Comparison of ENCODE assay signal across 13 cellular contexts in the genomic region with DNA sequence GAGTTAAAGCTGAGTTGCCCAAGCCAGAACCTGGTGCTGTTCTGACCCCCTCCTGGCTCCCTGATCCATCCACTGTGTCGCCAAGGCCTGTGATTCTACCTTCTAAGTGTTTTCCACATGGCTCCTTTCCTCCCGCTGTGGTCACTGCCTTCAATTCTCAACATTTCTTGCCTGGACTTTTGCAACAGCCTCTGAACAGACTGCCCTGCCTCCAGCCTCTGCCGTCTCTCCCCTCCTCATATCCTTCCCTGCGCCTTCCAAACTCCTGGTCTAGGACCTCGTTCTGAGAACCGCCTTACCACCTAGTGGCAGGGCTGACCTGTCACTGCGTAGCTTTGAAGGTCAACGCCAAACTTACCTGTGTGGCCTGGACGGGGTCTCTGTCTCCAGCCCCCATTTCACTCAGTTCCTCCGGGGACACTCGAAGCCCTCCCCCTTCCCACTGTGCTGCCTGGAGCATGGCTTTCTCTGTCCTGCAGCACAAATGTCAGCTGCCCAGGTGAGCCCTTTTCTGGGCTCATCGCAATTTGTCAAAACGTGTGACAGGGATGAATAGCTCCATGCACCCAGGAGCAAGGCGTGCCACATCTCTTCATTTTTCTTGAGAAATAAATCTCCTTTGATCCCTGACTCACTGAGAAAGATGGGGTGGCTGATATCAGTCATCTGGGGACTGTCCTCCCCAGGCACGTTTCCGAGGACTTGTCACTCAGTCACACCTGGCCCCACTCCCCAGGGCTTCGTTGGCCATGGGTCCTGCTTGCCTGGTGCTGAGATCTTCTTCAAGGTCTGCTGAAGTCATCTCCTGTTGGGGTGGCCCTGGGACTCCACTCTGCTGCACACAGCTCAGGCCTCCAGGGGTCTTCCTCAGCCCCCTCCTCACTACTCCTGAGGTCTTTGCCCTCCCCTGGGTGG. TPM values are rescaled to one million over a fixed set of nuclear protein-coding genes. Genes with fewer than 3 reads are reported as not detected.
DNase-seq lines count a peak whose midpoint lies in the region; ATAC-seq, FAIRE-seq and TF ChIP-seq lines count a peak whose summit lies in the region.
"Had no signal": no experiment of that assay in that cellular context is flagged by ENCODE, and none has a peak within 500 bp of the region (broad histone marks: within the 10 kb centered on the region; RNA-seq: fewer than 3 reads in every experiment).

No MANE protein-coding gene starts in this region.

- TF ChIP-seq EP300 in H1 (IDR thresholded peaks at IDR 0.05; ENCODE audit: borderline replicate concordance in 1 of 2, low read depth in 2 of 2, low read length in 2 of 2), result no peak

- no peak for TF ChIP-seq CTCF in CD4-positive, alpha-beta T cell (IDR thresholded peaks at IDR 0.05)
- TF ChIP-seq CTCF in H1 (IDR thresholded peaks at IDR 0.05; ENCODE audit: control extremely low read depth in 1 of 3, insufficient read depth in 1 of 3, low read depth in 1 of 3, low read length in 3 of 3), result no peak

- H2BK20ac ChIP-seq in H1 (ENCODE audit: low read length), result no peak overlapping the region

- peaks cover 69% of the 10 kb centered on the region for H3K4me1 Mint-ChIP-seq in CD4-positive, alpha-beta T cell (ENCODE audit: low read depth)

- H3K79me2 ChIP-seq in H1 (ENCODE audit: control insufficient read depth in 1 of 2, insufficient read depth in 2 of 2, low read length in 2 of 2), result no peaks in the 10 kb centered on the region

- DNase-seq in CD4-positive, alpha-beta T cell, result peak in 1 of 10 experiments; percentile 30
- DNase-seq in activated CD4-positive, alpha-beta T cell treated with anti-CD3 and anti-CD28 coated beads, Interleukin-2, amount 50 U/mL, for 4 hours, result peak; percentile 29 to 34
- no peak for DNase-seq in H1 (ENCODE audit: low read depth in 1 of 2, low spot score in 2 of 2)
- DNase-seq in stimulated activated CD4-positive, alpha-beta T cell treated with anti-CD3 and anti-CD28 coated beads, Interleukin-2, amount 100 ng/mL, for 24 hours, result peak; percentile 51 to 71
- no peak for DNase-seq in NCI-H1092 treated with DMSO at 0.1 percent for 48 hours (lab: John Stamatoyannopoulos, UW)
- no peak for DNase-seq in H4 (ENCODE audit: low spot score)
- DNase-seq: MV-4-11, NCI-H510A had no signal

- no peak overlapping the region for H2AFZ ChIP-seq in H1 (ENCODE audit: low read length)

- no peak overlapping the region for H3K4me3 ChIP-seq in H1 (ENCODE audit: extremely low read depth in 1 of 4, insufficient read depth in 2 of 4, low read depth in 3 of 4, low read length in 4 of 4)

- H3K18ac ChIP-seq in H1 (ENCODE audit: extremely low read depth, low read length), result no peak overlapping the region

- H3K4me2 ChIP-seq in H1 (ENCODE audit: insufficient read depth in 1 of 2, low read depth in 2 of 2, low read length in 2 of 2), result no peak overlapping the region

- no peak for TF ChIP-seq POLR2A in H1 (IDR thresholded peaks at IDR 0.05; ENCODE audit: control extremely low read depth in 1 of 2, low read depth in 2 of 2, low read length in 2 of 2)

- no peak overlapping the region for H4K5ac ChIP-seq in H1 (ENCODE audit: insufficient read length, low read depth, low read length)

- H2AK5ac ChIP-seq in H1 (ENCODE audit: low read depth, low read length), result 0 out of 2 replicates have a peak overlapping the region, but pooled peaks have one; percentile 49

- no peak for ATAC-seq in CD4-positive, alpha-beta T cell (ENCODE audit: poor library complexity)
- no peak for ATAC-seq in HG02981 (IDR thresholded peaks at IDR 0.05; ENCODE audit: unreplicated experiment)
- no peak for ATAC-seq in SK-N-SH treated with all-trans-retinoic acid at 6 μM for 48 hours

- no peak overlapping the region for H3K4ac ChIP-seq in H1 (replicated peaks; ENCODE audit: insufficient read length, low read depth, low read length)

- no peak overlapping the region for H3K27ac ChIP-seq in CD4-positive, alpha-beta T cell (ENCODE audit: low read depth, low read length)
- H3K27ac ChIP-seq in H1 (ENCODE audit: low read depth, low read length), result no peak overlapping the region

- H3K79me1 ChIP-seq in H1 (ENCODE audit: low read depth, low read length), result no peaks in the 10 kb centered on the region

- no peak overlapping the region for H4K91ac ChIP-seq in H1 (replicated peaks; ENCODE audit: insufficient read length, low read length)

- H3K36me3 Mint-ChIP-seq in CD4-positive, alpha-beta T cell (ENCODE audit: low read depth), result no peaks in the 10 kb centered on the region
- H3K36me3 Mint-ChIP-seq: CD14-positive monocyte, memory B cell had no signal

- H4K20me1 ChIP-seq in H1 (replicated peaks in 1 of 2; ENCODE audit: control insufficient read depth in 1 of 2, insufficient read depth in 2 of 2, low read length in 2 of 2), result no peaks in the 10 kb centered on the region

- H3K4me3 Mint-ChIP-seq in CD4-positive, alpha-beta T cell, result peak overlapping the region; percentile 15
- H3K4me3 Mint-ChIP-seq: CD14-positive monocyte, memory B cell had no signal

- no peaks in the 10 kb centered on the region for H3K36me3 ChIP-seq in H1 (ENCODE audit: control insufficient read depth in 2 of 4, insufficient read depth in 4 of 4, low read length in 3 of 4)

- no peak overlapping the region for H4K8ac ChIP-seq in H1 (ENCODE audit: extremely low read depth, insufficient read depth, low read length)

- no peak overlapping the region for H2BK5ac ChIP-seq in H1 (ENCODE audit: low read depth, low read length)

- H3K23me2 ChIP-seq in H1 (ENCODE audit: low read depth, low read length), result no peaks in the 10 kb centered on the region

- no peaks in the 10 kb centered on the region for H3K9me3 Mint-ChIP-seq in CD4-positive, alpha-beta T cell
- H3K9me3 Mint-ChIP-seq: memory B cell had no signal

- H2BK120ac ChIP-seq in H1 (replicated peaks; ENCODE audit: low read depth, low read length), result no peak overlapping the region

- H3K27me3 Mint-ChIP-seq in CD4-positive, alpha-beta T cell, result no peaks in the 10 kb centered on the region

- CTCF ChIA-PET in CD4-positive, alpha-beta T cell (lab: Charles Lee), result interaction anchor here (0.9 kb wide), 1 partner anchor 111 kb away, joined by 3 read pairs; no protein-coding TSS in a partner anchor
- CTCF ChIA-PET in H1 (lab: Charles Lee; ENCODE audit: partially characterized antibody), result interaction anchor here (0.8 kb wide), 1 partner anchor 14 kb away, joined by 3 read pairs; no protein-coding TSS in a partner anchor

- TF ChIP-seq RAD21 in H1 (IDR thresholded peaks at IDR 0.05 in 1 of 2, conservative IDR thresholded peaks at IDR 0.05 in 1 of 2; ENCODE audit: low read depth in 2 of 2, low read length in 2 of 2), result no peak

- no peaks in the 10 kb centered on the region for H3K9me3 ChIP-seq in CD4-positive, alpha-beta T cell (ENCODE audit: control insufficient read depth, low read length)
- no peaks in the 10 kb centered on the region for H3K9me3 ChIP-seq in H1 (ENCODE audit: insufficient read depth in 2 of 2, low read depth in 1 of 2, low read length in 1 of 2)

- H3K4me1 ChIP-seq in H1 (replicated peaks in 1 of 4; ENCODE audit: control insufficient read depth in 3 of 4, insufficient read depth in 4 of 4, low read length in 3 of 4), result peaks cover 0 to 8% (median under 1%) of the 10 kb centered on the region in 4 experiments; a peak in 3 of 7 replicates

- H3K14ac ChIP-seq in H1 (ENCODE audit: insufficient read length), result no peak overlapping the region

- POLR2A ChIA-PET in CD4-positive, alpha-beta T cell (lab: Charles Lee), result interaction anchor here (0.7 to 1.1 kb wide), 3 partner anchors 10 to 199 kb away, joined by 3 read pairs; no protein-coding TSS in a partner anchor
- POLR2A ChIA-PET in H1 (lab: Charles Lee; ENCODE audit: partially characterized antibody), result interaction anchor here (0.7 kb wide), 1 partner anchor 7 kb away, joined by 3 read pairs; no protein-coding TSS in a partner anchor

- H3K27ac Mint-ChIP-seq in CD4-positive, alpha-beta T cell, result peak overlapping the region; percentile 82
- H3K27ac Mint-ChIP-seq: memory B cell had no signal

- no peak for FAIRE-seq in H1 (lab: Jason Lieb, UNC)
- FAIRE-seq: endothelial cell of umbilical vein had no signal

- H3K56ac ChIP-seq in H1 (replicated peaks; ENCODE audit: insufficient read length, low read depth, low read length), result no peak overlapping the region

- no peak overlapping the region for H2BK12ac ChIP-seq in H1 (ENCODE audit: low read depth, low read length)

- H3K9ac ChIP-seq in H1 (replicated peaks in 1 of 4; ENCODE audit: extremely low read depth in 1 of 4, low read depth in 3 of 4, low read length in 3 of 4), result no peak overlapping the region

- WGBS in H1 (ENCODE audit: extremely low coverage in 1 of 2, insufficient coverage in 1 of 2, insufficient read length in 1 of 2, insufficient replicate concordance in 2 of 2, low coverage in 1 of 2, low lambda C conversion rate in 2 of 2, missing lambda C conversion rate in 1 of 2), 2 experiments, result 95% methylated on average over 17 of the region's 17 CpGs; no CpG with 5 or more reads in 1 of the 2 experiments

- no peak overlapping the region for H2BK15ac ChIP-seq in H1 (ENCODE audit: low read length)

- intact Hi-C loops in CD4-positive, alpha-beta T cell (cut with DNase I, micrococcal nuclease), result loop anchor here in 1 of 2 experiments (5.0 kb wide), 1 partner anchor 172 kb away; no protein-coding TSS in a partner anchor

- H3K27me3 ChIP-seq in CD4-positive, alpha-beta T cell (ENCODE audit: control insufficient read depth, insufficient read depth, low read length), result no peaks in the 10 kb centered on the region
- H3K27me3 ChIP-seq in H1 (replicated peaks in 1 of 4; ENCODE audit: control insufficient read depth in 3 of 4, extremely low read depth in 1 of 4, insufficient read depth in 3 of 4, low read length in 3 of 4), result no peaks in the 10 kb centered on the region

- no peak overlapping the region for H3K23ac ChIP-seq in H1 (ENCODE audit: insufficient read length)

TF ChIP-seq in H1, 55 proteins besides CTCF, POLR2A, EP300 and RAD21:
- TF ChIP-seq TAF1 (IDR thresholded peaks at IDR 0.05; ENCODE audit: low read depth, low read length) (no peak), CEBPB (IDR thresholded peaks at IDR 0.05; ENCODE audit: low read depth, low read length) (no peak), POU5F1 (IDR thresholded peaks at IDR 0.05; ENCODE audit: low read depth, low read length) (no peak)
TF ChIP-seq in H1: peak in this region for 0.

TF ChIP-seq in SK-N-SH treated with all-trans-retinoic acid at 6 μM for 48 hours, 23 proteins besides CTCF, POLR2A, EP300 and RAD21 (continues in another document):
- no peak for TF ChIP-seq BACH2 (CRISPR knock-in tag; IDR thresholded peaks at IDR 0.05; ENCODE audit: borderline replicate concordance)
- no peak for TF ChIP-seq SNAI2 (CRISPR knock-in tag; IDR thresholded peaks at IDR 0.05)
- no peak for TF ChIP-seq ESRRG (CRISPR knock-in tag; IDR thresholded peaks at IDR 0.05)

RNA-seq across cellular contexts. Expression of gene LDLRAD4, which starts 46.7 kb away (rescaled TPM):
- total RNA-seq in CD4-positive, alpha-beta T cell, result 10 to 100 TPM; 51.9 to 52.7 TPM
- 1.2 and 1.4 TPM in 2 replicates for total RNA-seq in H1 (2021; fragmentation: NEBNext Ultra II Directional; extraction: Animal tissue kit (Norgen Biotek cat#: 25700))
- 0.77 and 1.1 TPM in 2 replicates for polyA plus RNA-seq in H1 (2011; rRNA removed)
- 0.88 TPM for polyA plus RNA-seq in H1 (2011; cell fraction: cytosol; rRNA removed)
- 1.6 TPM for polyA plus RNA-seq in H1 (2011; cell fraction: nucleus; rRNA removed)
- polyA plus RNA-seq in H1 (2012, experiment 1 of 2), result 0.51 to 0.81 TPM (median 0.66 TPM) in 4 replicates
- polyA plus RNA-seq in H1 (2012, experiment 2 of 2), result 0.22 TPM
- 0.57 TPM for polyA plus RNA-seq in H1 (2013, experiment 1 of 2)
- polyA plus RNA-seq in H1 (2013, experiment 2 of 2), result 0.46 TPM
- 0.68 and 1.8 TPM in 2 replicates for polyA minus RNA-seq in H1 (2011; rRNA and poly(A)+ RNA removed)
- 1.0 TPM for polyA minus RNA-seq in H1 (2011; cell fraction: cytosol; rRNA and poly(A)+ RNA removed)
- polyA minus RNA-seq in H1 (2011; cell fraction: nucleus; rRNA and poly(A)+ RNA removed), result 4.1 TPM
- total RNA-seq in H4 (2014; rRNA removed; shearing (Covaris generic)), result 5.5 and 6.9 TPM in 2 replicates

Comparison
In these comparisons a context has a peak if more than half of its experiments do, and no peak if none do; other contexts are left out.
1. DNase-seq: peak in activated CD4-positive, alpha-beta T cell treated with anti-CD3 and anti-CD28 coated beads, Interleukin-2, amount 50 U/mL, for 4 hours (2 of 2) and stimulated activated CD4-positive, alpha-beta T cell treated with anti-CD3 and anti-CD28 coated beads, Interleukin-2, amount 100 ng/mL, for 24 hours (2 of 2); none in H1 (0 of 2), NCI-H1092 treated with DMSO at 0.1 percent for 48 hours (single experiment) and H4 (single experiment).